19 cellular contexts compared by ENCODE assay signal in genomic region chr16:72424776-72425175, GRCh38.
"Had no signal": no experiment of that assay in that cellular context is flagged by ENCODE, and none has a peak within 500 bp of the region (broad histone marks: within the 10 kb centered on the region; RNA-seq: fewer than 3 reads in every experiment).

No MANE protein-coding gene starts in this region.

- FAIRE-seq: islet of Langerhans had no signal

- H3K27me3 ChIP-seq: hepatocyte, testis had no signal

- H3K4me3 Mint-ChIP-seq: activated CD4-positive, alpha-beta memory T cell treated with anti-CD3 and anti-CD28 coated beads, Interleukin-2, amount 10 ng/mL, durations not matched to agents 7 days and 5 days; activated CD8-positive, alpha-beta memory T cell treated with anti-CD3 and anti-CD28 coated beads, Interleukin-2, amount 10 ng/mL, durations not matched to agents 7 days and 5 days; natural killer cell treated with Interleukin-12 subunit alpha and Interleukin-12 subunit beta and Interleukin-15 and Interleukin-18, amount 100 ng/mL, for 72 hours; stimulated activated naive CD8-positive, alpha-beta T cell treated with anti-CD3 and anti-CD28 coated beads, Interleukin-15, Interleukin-2, amounts not matched to agents 100 ng/mL and 50 ng/mL, for 24 hours; T-cell; type B pancreatic cell had no signal

- H3K79me2 ChIP-seq: hepatocyte had no signal

- H3K4me3 ChIP-seq: hepatocyte, lower lobe of right lung, prostate gland had no signal

- H3K4me2 ChIP-seq: hepatocyte had no signal

- H3K27ac Mint-ChIP-seq: activated CD4-positive, alpha-beta memory T cell treated with anti-CD3 and anti-CD28 coated beads, Interleukin-2, amount 10 ng/mL, durations not matched to agents 7 days and 5 days; activated CD8-positive, alpha-beta memory T cell treated with anti-CD3 and anti-CD28 coated beads, Interleukin-2, amount 10 ng/mL, durations not matched to agents 7 days and 5 days; activated T-helper 2 cell treated with anti-CD3 and anti-CD28 coated beads, Interferon-gamma antibody, Interleukin-2, Interleukin-4, amounts not matched to agents 10 μg/mL and 5 μg/mL and 100 μg/mL, durations not matched to agents 14 hours and 24 hours and 36 hours; natural killer cell treated with Interleukin-12 subunit alpha and Interleukin-12 subunit beta and Interleukin-15 and Interleukin-18, amount 100 ng/mL, for 72 hours; stimulated activated naive CD8-positive, alpha-beta T cell treated with anti-CD3 and anti-CD28 coated beads, Interleukin-15, Interleukin-2, amounts not matched to agents 100 ng/mL and 50 ng/mL, for 24 hours; T-cell; type B pancreatic cell had no signal

- H3K27me3 Mint-ChIP-seq: activated CD4-positive, alpha-beta memory T cell treated with anti-CD3 and anti-CD28 coated beads, Interleukin-2, amount 10 ng/mL, durations not matched to agents 7 days and 5 days; activated CD8-positive, alpha-beta memory T cell treated with anti-CD3 and anti-CD28 coated beads, Interleukin-2, amount 10 ng/mL, durations not matched to agents 7 days and 5 days; natural killer cell treated with Interleukin-12 subunit alpha and Interleukin-12 subunit beta and Interleukin-15 and Interleukin-18, amount 100 ng/mL, for 72 hours; stimulated activated naive CD8-positive, alpha-beta T cell treated with anti-CD3 and anti-CD28 coated beads, Interleukin-15, Interleukin-2, amounts not matched to agents 100 ng/mL and 50 ng/mL, for 24 hours; T-cell; type B pancreatic cell had no signal

- H2AFZ ChIP-seq: hepatocyte had no signal

- DNase-seq: activated CD4-positive, alpha-beta memory T cell treated with anti-CD3 and anti-CD28 coated beads, Interleukin-2, amount 10 ng/mL, durations not matched to agents 7 days and 5 days; activated CD4-positive, alpha-beta T cell treated with anti-CD3 and anti-CD28 coated beads for 48 hours; activated CD4-positive, CD25-positive, alpha-beta regulatory T cell; activated CD8-positive, alpha-beta memory T cell treated with anti-CD3 and anti-CD28 coated beads, Interleukin-2, amount 10 ng/mL, durations not matched to agents 7 days and 5 days; activated naive CD4-positive, alpha-beta T cell treated with Interleukin-2 at 50 U/mL for 16 hours; activated T-cell treated with anti-CD3 and anti-CD28 coated beads, Interleukin-2, amount 50 U/mL, for 1 hour; foreskin fibroblast; lower lobe of right lung; right cardiac atrium; T-cell; T-helper 9 cell; testis had no signal

- H3K4me1 ChIP-seq: lower lobe of right lung, prostate gland, testis had no signal

- H3K36me3 ChIP-seq: lower lobe of right lung, prostate gland had no signal

- H3K9me3 ChIP-seq: prostate gland, testis had no signal

- H3K27ac ChIP-seq: hepatocyte, lower lobe of right lung, prostate gland, testis had no signal

- ATAC-seq: activated CD8-positive, alpha-beta memory T cell treated with anti-CD3 and anti-CD28 coated beads, Interleukin-2, amount 10 ng/mL, durations not matched to agents 7 days and 5 days; lower lobe of right lung; natural killer cell treated with Interleukin-12 subunit alpha and Interleukin-12 subunit beta and Interleukin-15 and Interleukin-18, amount 100 ng/mL, for 72 hours; right cardiac atrium; T-cell had no signal

- H3K4me1 Mint-ChIP-seq: activated CD4-positive, alpha-beta memory T cell treated with anti-CD3 and anti-CD28 coated beads, Interleukin-2, amount 10 ng/mL, durations not matched to agents 7 days and 5 days; activated CD8-positive, alpha-beta memory T cell treated with anti-CD3 and anti-CD28 coated beads, Interleukin-2, amount 10 ng/mL, durations not matched to agents 7 days and 5 days; T-cell had no signal
